Comparison of ENCODE assay signal across 1 cellular context in the genomic region with DNA sequence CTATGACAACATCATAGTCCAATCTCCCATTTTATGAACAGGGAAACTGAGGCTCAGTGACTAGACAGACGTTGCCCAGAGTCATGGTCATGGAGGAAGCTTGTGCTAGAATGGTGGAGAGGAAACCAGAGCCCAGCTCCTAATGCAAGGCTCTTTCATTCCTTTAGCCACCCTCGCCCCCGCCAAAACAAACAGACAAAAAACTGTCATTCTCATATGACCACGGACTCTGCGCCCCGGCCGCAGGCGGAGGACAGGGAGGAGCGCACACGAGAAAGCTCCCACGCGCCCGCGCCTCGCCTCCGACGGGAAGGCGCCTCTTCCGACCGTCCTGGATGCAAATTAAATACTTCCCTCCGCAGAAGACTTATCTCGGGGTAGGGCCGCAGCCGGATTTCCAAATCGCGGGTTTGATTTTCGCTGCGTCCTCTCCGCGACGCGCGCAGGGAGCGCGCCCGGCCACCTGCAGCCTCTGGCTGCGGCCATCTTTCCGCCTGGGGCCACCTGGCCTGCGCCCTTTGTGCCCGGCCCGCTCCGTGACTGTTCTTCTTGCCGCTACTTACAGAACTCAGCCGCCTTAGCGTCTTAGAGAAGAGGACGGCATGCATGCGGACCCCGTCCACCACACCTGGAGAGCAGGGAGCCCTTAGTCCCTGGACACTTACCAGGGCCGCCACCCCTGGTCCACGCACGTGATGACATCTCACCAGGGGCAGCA.
TF ChIP-seq lines count a peak whose summit lies in the region.

No MANE protein-coding gene starts in this region.

TF ChIP-seq in GM23338, 12 proteins besides CTCF, POLR2A, EP300 and RAD21 (continued from another document):
- TF ChIP-seq, protein P1, sequence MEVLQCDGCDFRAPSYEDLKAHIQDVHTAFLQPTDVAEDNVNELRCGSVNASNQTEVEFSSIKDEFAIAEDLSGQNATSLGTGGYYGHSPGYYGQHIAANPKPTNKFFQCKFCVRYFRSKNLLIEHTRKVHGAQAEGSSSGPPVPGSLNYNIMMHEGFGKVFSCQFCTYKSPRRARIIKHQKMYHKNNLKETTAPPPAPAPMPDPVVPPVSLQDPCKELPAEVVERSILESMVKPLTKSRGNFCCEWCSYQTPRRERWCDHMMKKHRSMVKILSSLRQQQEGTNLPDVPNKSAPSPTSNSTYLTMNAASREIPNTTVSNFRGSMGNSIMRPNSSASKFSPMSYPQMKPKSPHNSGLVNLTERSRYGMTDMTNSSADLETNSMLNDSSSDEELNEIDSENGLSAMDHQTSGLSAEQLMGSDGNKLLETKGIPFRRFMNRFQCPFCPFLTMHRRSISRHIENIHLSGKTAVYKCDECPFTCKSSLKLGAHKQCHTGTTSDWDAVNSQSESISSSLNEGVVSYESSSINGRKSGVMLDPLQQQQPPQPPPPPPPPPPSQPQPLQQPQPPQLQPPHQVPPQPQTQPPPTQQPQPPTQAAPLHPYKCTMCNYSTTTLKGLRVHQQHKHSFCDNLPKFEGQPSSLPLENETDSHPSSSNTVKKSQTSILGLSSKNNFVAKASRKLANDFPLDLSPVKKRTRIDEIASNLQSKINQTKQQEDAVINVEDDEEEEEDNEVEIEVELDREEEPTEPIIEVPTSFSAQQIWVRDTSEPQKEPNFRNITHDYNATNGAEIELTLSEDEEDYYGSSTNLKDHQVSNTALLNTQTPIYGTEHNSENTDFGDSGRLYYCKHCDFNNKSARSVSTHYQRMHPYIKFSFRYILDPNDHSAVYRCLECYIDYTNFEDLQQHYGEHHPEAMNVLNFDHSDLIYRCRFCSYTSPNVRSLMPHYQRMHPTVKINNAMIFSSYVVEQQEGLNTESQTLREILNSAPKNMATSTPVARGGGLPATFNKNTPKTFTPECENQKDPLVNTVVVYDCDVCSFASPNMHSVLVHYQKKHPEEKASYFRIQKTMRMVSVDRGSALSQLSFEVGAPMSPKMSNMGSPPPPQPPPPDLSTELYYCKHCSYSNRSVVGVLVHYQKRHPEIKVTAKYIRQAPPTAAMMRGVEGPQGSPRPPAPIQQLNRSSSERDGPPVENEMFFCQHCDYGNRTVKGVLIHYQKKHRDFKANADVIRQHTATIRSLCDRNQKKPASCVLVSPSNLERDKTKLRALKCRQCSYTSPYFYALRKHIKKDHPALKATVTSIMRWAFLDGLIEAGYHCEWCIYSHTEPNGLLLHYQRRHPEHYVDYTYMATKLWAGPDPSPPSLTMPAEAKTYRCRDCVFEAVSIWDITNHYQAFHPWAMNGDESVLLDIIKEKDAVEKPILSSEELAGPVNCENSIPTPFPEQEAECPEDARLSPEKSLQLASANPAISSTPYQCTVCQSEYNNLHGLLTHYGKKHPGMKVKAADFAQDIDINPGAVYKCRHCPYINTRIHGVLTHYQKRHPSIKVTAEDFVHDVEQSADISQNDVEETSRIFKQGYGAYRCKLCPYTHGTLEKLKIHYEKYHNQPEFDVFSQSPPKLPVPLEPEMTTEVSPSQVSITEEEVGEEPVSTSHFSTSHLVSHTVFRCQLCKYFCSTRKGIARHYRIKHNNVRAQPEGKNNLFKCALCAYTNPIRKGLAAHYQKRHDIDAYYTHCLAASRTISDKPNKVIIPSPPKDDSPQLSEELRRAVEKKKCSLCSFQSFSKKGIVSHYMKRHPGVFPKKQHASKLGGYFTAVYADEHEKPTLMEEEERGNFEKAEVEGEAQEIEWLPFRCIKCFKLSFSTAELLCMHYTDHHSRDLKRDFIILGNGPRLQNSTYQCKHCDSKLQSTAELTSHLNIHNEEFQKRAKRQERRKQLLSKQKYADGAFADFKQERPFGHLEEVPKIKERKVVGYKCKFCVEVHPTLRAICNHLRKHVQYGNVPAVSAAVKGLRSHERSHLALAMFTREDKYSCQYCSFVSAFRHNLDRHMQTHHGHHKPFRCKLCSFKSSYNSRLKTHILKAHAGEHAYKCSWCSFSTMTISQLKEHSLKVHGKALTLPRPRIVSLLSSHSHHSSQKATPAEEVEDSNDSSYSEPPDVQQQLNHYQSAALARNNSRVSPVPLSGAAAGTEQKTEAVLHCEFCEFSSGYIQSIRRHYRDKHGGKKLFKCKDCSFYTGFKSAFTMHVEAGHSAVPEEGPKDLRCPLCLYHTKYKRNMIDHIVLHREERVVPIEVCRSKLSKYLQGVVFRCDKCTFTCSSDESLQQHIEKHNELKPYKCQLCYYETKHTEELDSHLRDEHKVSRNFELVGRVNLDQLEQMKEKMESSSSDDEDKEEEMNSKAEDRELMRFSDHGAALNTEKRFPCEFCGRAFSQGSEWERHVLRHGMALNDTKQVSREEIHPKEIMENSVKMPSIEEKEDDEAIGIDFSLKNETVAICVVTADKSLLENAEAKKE (CRISPR knock-in tag; IDR thresholded peaks at IDR 0.05) = no peak
- TF ChIP-seq STAT1 (IDR thresholded peaks at IDR 0.05; ENCODE audit: unreplicated experiment) = no peak
- no peak for TF ChIP-seq ZNF331 (CRISPR knock-in tag; IDR thresholded peaks at IDR 0.05; ENCODE audit: low read depth)
- no peak for TF ChIP-seq NANOG (IDR thresholded peaks at IDR 0.05; ENCODE audit: borderline replicate concordance)
